Comparison of ENCODE assay signal across 16 cellular contexts in genomic region chr5:113320160-113320816, GRCh38.
DNase-seq lines count a peak whose midpoint lies in the region; ATAC-seq, FAIRE-seq and TF ChIP-seq lines count a peak whose summit lies in the region.
"Had no signal": no experiment of that assay in that cellular context is flagged by ENCODE, and none has a peak within 500 bp of the region (broad histone marks: within the 10 kb centered on the region; RNA-seq: fewer than 3 reads in every experiment).

No MANE protein-coding gene starts in this region.

- CTCF ChIA-PET in WTC11 (lab: Charles Lee), result no interaction called here

- no peak overlapping the region for H2BK5ac ChIP-seq in mesenchymal stem cell (ENCODE audit: low read depth, low read length, poor library complexity, severe bottlenecking)

- H3K9ac ChIP-seq in mesenchymal stem cell (ENCODE audit: low read length), result peak overlapping the region; percentile 4

- no peak overlapping the region for H3K23ac ChIP-seq in mesenchymal stem cell (ENCODE audit: low read length in 2 of 2)

- DNase-seq in mesenchymal stem cell (no peak), WTC11 (ENCODE audit: low spot score) (no peak), GM12892 (ENCODE audit: insufficient read length) (no peak), GM19238 (ENCODE audit: insufficient read length, low spot score) (no peak), RKO (ENCODE audit: low spot score) (no peak)
- DNase-seq: activated CD4-positive, alpha-beta T cell treated with anti-CD3 and anti-CD28 coated beads for 1 hour; activated naive CD8-positive, alpha-beta T cell treated with anti-CD3 and anti-CD28 coated beads, Interleukin-2, amount 10 ng/mL, durations not matched to agents 7 days and 5 days; caudate nucleus; effector memory CD8-positive, alpha-beta T cell; midbrain; NCI-H1694 treated with DMSO at 0.1 percent for 48 hours had no signal

- H3K36me3 ChIP-seq in mesenchymal stem cell (ENCODE audit: control insufficient read depth in 1 of 2, insufficient read depth in 2 of 2, low read depth in 1 of 2, low read length in 2 of 2), result no peaks in the 10 kb centered on the region

- no peaks in the 10 kb centered on the region for H3K27me3 Mint-ChIP-seq in WTC11 (ENCODE audit: low read depth)
- H3K27me3 Mint-ChIP-seq: effector memory CD8-positive, alpha-beta T cell had no signal

- H2BK15ac ChIP-seq in mesenchymal stem cell (ENCODE audit: low read depth, poor library complexity, severe bottlenecking), result no peak overlapping the region

- no peaks in the 10 kb centered on the region for H3K36me3 Mint-ChIP-seq in WTC11
- H3K36me3 Mint-ChIP-seq: activated naive CD8-positive, alpha-beta T cell treated with anti-CD3 and anti-CD28 coated beads, Interleukin-2, amount 10 ng/mL, durations not matched to agents 7 days and 5 days had no signal

- H3K27ac ChIP-seq in mesenchymal stem cell (ENCODE audit: low read length, poor library complexity, severe bottlenecking), result no peak overlapping the region
- H3K27ac ChIP-seq: foreskin keratinocyte had no signal

- H3K4me3 ChIP-seq in mesenchymal stem cell (ENCODE audit: insufficient read depth in 1 of 2, low read depth in 1 of 2, low read length in 2 of 2), result no peak overlapping the region

- H3K18ac ChIP-seq in mesenchymal stem cell (ENCODE audit: low read depth in 1 of 2, low read length in 2 of 2), result no peak overlapping the region

- H4K8ac ChIP-seq in mesenchymal stem cell (ENCODE audit: low read length), result no peak overlapping the region

- H3K9me3 ChIP-seq in mesenchymal stem cell (ENCODE audit: control insufficient read depth, low read length), result no peaks in the 10 kb centered on the region

- H2BK120ac ChIP-seq in mesenchymal stem cell (ENCODE audit: low read depth, low read length), result no peak overlapping the region

- POLR2A ChIA-PET in WTC11 (lab: Charles Lee), result no interaction called here

- no peak overlapping the region for H2BK12ac ChIP-seq in mesenchymal stem cell (ENCODE audit: low read length in 2 of 2)

- TF ChIP-seq CTCF in WTC11 (IDR thresholded peaks at IDR 0.05), result no peak

- H3K4me2 ChIP-seq in mesenchymal stem cell (ENCODE audit: low read length, poor library complexity, severe bottlenecking), result no peak overlapping the region

- no peak for FAIRE-seq in GM12892 (lab: Jason Lieb, UNC)
- FAIRE-seq: H1 had no signal

- H3K27me3 ChIP-seq in mesenchymal stem cell (ENCODE audit: control insufficient read depth in 1 of 2, insufficient read depth in 1 of 2, low read length in 2 of 2), result no peaks in the 10 kb centered on the region
- H3K27me3 ChIP-seq: foreskin keratinocyte had no signal

- H3K4me1 Mint-ChIP-seq in WTC11, result peaks cover 13% of the 10 kb centered on the region
- H3K4me1 Mint-ChIP-seq: activated naive CD8-positive, alpha-beta T cell treated with anti-CD3 and anti-CD28 coated beads, Interleukin-2, amount 10 ng/mL, durations not matched to agents 7 days and 5 days had no signal

- 0 out of 2 replicates have a peak, but pooled peaks cover 5% of the 10 kb centered on the region for H3K9me3 Mint-ChIP-seq in WTC11
- H3K9me3 Mint-ChIP-seq: activated naive CD8-positive, alpha-beta T cell treated with anti-CD3 and anti-CD28 coated beads, Interleukin-2, amount 10 ng/mL, durations not matched to agents 7 days and 5 days; effector memory CD8-positive, alpha-beta T cell had no signal

- H3K27ac Mint-ChIP-seq in WTC11, result no peak overlapping the region
- H3K27ac Mint-ChIP-seq: activated naive CD8-positive, alpha-beta T cell treated with anti-CD3 and anti-CD28 coated beads, Interleukin-2, amount 10 ng/mL, durations not matched to agents 7 days and 5 days; effector memory CD8-positive, alpha-beta T cell had no signal

- TF ChIP-seq POLR2A in GM12892 (IDR thresholded peaks at IDR 0.05; ENCODE audit: low read depth, low read length), result no peak

- H4K91ac ChIP-seq in mesenchymal stem cell (ENCODE audit: low read length), result no peak overlapping the region

- ATAC-seq in GM19025 (IDR thresholded peaks at IDR 0.05; ENCODE audit: low read depth, unreplicated experiment) (peak; percentile 53), GM21576 (IDR thresholded peaks at IDR 0.05; ENCODE audit: unreplicated experiment) (peak; percentile 79), HG03196 (IDR thresholded peaks at IDR 0.05; ENCODE audit: unreplicated experiment) (peak; percentile 71), WTC11 (no peak)
- ATAC-seq: effector memory CD8-positive, alpha-beta T cell; foreskin keratinocyte had no signal

- H3K4me1 ChIP-seq in mesenchymal stem cell (ENCODE audit: control insufficient read depth, insufficient read depth, low read depth, low read length), result no peaks in the 10 kb centered on the region
- H3K4me1 ChIP-seq: foreskin keratinocyte had no signal

- H3K79me1 ChIP-seq in mesenchymal stem cell (replicated peaks; ENCODE audit: low read length, poor library complexity, severe bottlenecking), result no peaks in the 10 kb centered on the region

- no peak overlapping the region for H3K4me3 Mint-ChIP-seq in WTC11
- H3K4me3 Mint-ChIP-seq: activated naive CD8-positive, alpha-beta T cell treated with anti-CD3 and anti-CD28 coated beads, Interleukin-2, amount 10 ng/mL, durations not matched to agents 7 days and 5 days; effector memory CD8-positive, alpha-beta T cell had no signal

- H3K14ac ChIP-seq in mesenchymal stem cell (ENCODE audit: low read length in 2 of 2), result no peak overlapping the region

- no peak overlapping the region for H3K4ac ChIP-seq in mesenchymal stem cell (ENCODE audit: low read depth in 1 of 2, low read length in 2 of 2)

- H2AK5ac ChIP-seq in mesenchymal stem cell (ENCODE audit: low read length, severe bottlenecking), result no peak overlapping the region

- no peak overlapping the region for H2AFZ ChIP-seq in mesenchymal stem cell (ENCODE audit: low read depth, low read length)

TF ChIP-seq in WTC11, 78 proteins besides CTCF, POLR2A, EP300 and RAD21 (continues in another document):
- TF ChIP-seq PRRX2 (CRISPR knock-in tag; IDR thresholded peaks at IDR 0.05) (no peak), CREB1 (CRISPR knock-in tag; IDR thresholded peaks at IDR 0.05) (no peak), ZNF263 (CRISPR knock-in tag; IDR thresholded peaks at IDR 0.05; ENCODE audit: low read depth) (no peak), JAZF1 (CRISPR knock-in tag; IDR thresholded peaks at IDR 0.05) (no peak), CBFB (CRISPR knock-in tag; IDR thresholded peaks at IDR 0.05; ENCODE audit: low read depth) (no peak), OVOL2 (CRISPR knock-in tag; IDR thresholded peaks at IDR 0.05; ENCODE audit: borderline replicate concordance) (no peak), ETV6 (CRISPR knock-in tag; IDR thresholded peaks at IDR 0.05) (no peak), AFF4 (CRISPR knock-in tag; IDR thresholded peaks at IDR 0.05; ENCODE audit: borderline replicate concordance) (no peak), ZNF425 (CRISPR knock-in tag; conservative IDR thresholded peaks at IDR 0.05) (no peak), ZMAT4 (CRISPR knock-in tag; IDR thresholded peaks at IDR 0.05) (no peak)
